1 cellular context compared by ENCODE assay signal in genomic region chr7:20310963-20311742, GRCh38.
TF ChIP-seq lines count a peak whose summit lies in the region.

No MANE protein-coding gene starts in this region.

TF ChIP-seq in HCT116, 20 proteins besides CTCF, POLR2A, EP300 and RAD21 (continued from another document):
- TF ChIP-seq REST (IDR thresholded peaks at IDR 0.05; ENCODE audit: low read depth), result no peak
- no peak for TF ChIP-seq EZH2 (IDR thresholded peaks at IDR 0.05)
- no peak for TF ChIP-seq ZNF274 (IDR thresholded peaks at IDR 0.05; ENCODE audit: low read depth, low read length)
- no peak for TF ChIP-seq EGR1 (IDR thresholded peaks at IDR 0.05; ENCODE audit: low read depth)
- no peak for TF ChIP-seq CEBPB (IDR thresholded peaks at IDR 0.05; ENCODE audit: low read depth)
- TF ChIP-seq CBX3 (IDR thresholded peaks at IDR 0.05; ENCODE audit: low read depth), result no peak
- TF ChIP-seq ELF1 (IDR thresholded peaks at IDR 0.05; ENCODE audit: borderline replicate concordance, low read depth), result no peak
- no peak for TF ChIP-seq EZH2phosphoT487 (IDR thresholded peaks at IDR 0.05; ENCODE audit: borderline replicate concordance)
- TF ChIP-seq TCF7L2 (IDR thresholded peaks at IDR 0.05; ENCODE audit: borderline replicate concordance, extremely low read depth, insufficient read depth, insufficient read length), result no peak
- TF ChIP-seq YY1 (IDR thresholded peaks at IDR 0.05; ENCODE audit: extremely low read depth, insufficient replicate concordance, low read depth, low read length), result no peak
- no peak for TF ChIP-seq JUND (IDR thresholded peaks at IDR 0.05)
- TF ChIP-seq MAX (IDR thresholded peaks at IDR 0.05), result no peak
- no peak for TF ChIP-seq POLR2AphosphoS5 (IDR thresholded peaks at IDR 0.05; ENCODE audit: low read depth, low read length)
- TF ChIP-seq FOSL1 (IDR thresholded peaks at IDR 0.05; ENCODE audit: low read depth), result no peak
- no peak for TF ChIP-seq SP1 (IDR thresholded peaks at IDR 0.05; ENCODE audit: low read depth)
